ENCODE assay signal across 8 cellular contexts in the genomic region with DNA sequence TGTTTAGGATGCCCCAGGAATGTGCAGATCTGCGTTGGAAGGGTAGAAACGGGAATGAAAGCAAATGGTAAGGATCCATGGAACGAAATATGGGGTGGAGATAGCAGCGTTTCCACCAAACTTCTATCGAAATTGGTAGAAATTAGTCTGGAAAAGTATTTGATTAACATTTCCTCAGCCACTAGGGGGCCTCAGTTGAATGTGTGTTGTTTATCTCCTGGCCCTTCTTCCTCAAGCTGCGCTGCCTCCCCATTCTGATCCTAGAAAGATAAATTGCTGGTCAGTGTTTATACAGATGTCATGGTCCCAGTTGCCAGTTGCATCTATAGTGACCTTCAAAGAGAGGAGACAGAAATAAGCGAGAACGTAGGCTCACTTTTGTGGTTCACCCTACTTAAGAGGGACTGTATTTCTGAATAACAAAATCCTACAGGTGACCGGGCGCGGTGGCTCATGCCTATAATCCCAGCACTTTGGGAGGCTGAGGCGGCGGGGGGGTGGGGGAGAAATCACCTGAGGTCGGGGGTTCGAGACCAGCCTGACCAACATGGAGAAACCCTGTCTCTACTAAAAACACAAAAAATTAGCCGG.
DNase-seq lines count a peak whose midpoint lies in the region; ATAC-seq and TF ChIP-seq lines count a peak whose summit lies in the region.

No MANE protein-coding gene starts in this region.

- BruUV-seq in mammary epithelial cell (replicated peaks; lab: Mats Ljungman, UMichigan): no TSS peak

- no peak overlapping the region for H3K4me3 ChIP-seq in mammary epithelial cell (replicated peaks in 1 of 3; ENCODE audit: insufficient read depth in 1 of 3, low read depth in 2 of 3, low read length in 3 of 3)
- no peak overlapping the region for H3K4me3 ChIP-seq in neural progenitor cell

- H3K27me3 ChIP-seq in mammary epithelial cell (ENCODE audit: insufficient read depth, low read length): no peaks in the 10 kb centered on the region
- no peaks in the 10 kb centered on the region for H3K27me3 ChIP-seq in neural progenitor cell

- H3K36me3 ChIP-seq in mammary epithelial cell (ENCODE audit: insufficient read depth, low read length) (no peaks in the 10 kb centered on the region), neural progenitor cell (no peaks in the 10 kb centered on the region)

- H3F3A ChIP-seq in neural progenitor cell (ENCODE audit: low read depth): no peaks in the 10 kb centered on the region

- peaks cover 13% of the 10 kb centered on the region for H3K9me3 Mint-ChIP-seq in neural progenitor cell

- TF ChIP-seq CTCF in GM13977 (IDR thresholded peaks at IDR 0.05; ENCODE audit: extremely low read depth, insufficient read depth, missing control alignments) (peak; percentile 52), mammary epithelial cell (conservative IDR thresholded peaks at IDR 0.05 in 1 of 2, IDR thresholded peaks at IDR 0.05 in 1 of 2; ENCODE audit: extremely low read depth in 1 of 2, insufficient read depth in 1 of 2, low read depth in 1 of 2, low read length in 2 of 2) (peak; percentile 17 to 32), neural progenitor cell (IDR thresholded peaks at IDR 0.05) (peak; percentile 84)

- no peak overlapping the region for H3K4me3 Mint-ChIP-seq in neural progenitor cell

- H4K20me1 ChIP-seq in mammary epithelial cell (ENCODE audit: insufficient read depth, low read length): no peaks in the 10 kb centered on the region
- H4K20me1 ChIP-seq in neural progenitor cell (ENCODE audit: low read depth): no peaks in the 10 kb centered on the region

- H2AFZ ChIP-seq in mammary epithelial cell (ENCODE audit: low read depth, low read length) (no peak overlapping the region), neural progenitor cell (replicated peaks) (peak overlapping the region; percentile 55)

- no peak overlapping the region for H3K4me2 ChIP-seq in mammary epithelial cell (ENCODE audit: insufficient read depth, low read depth, low read length)
- no peak overlapping the region for H3K4me2 ChIP-seq in neural progenitor cell

- no peaks in the 10 kb centered on the region for H3K79me2 ChIP-seq in mammary epithelial cell (ENCODE audit: insufficient read depth, low read length)
- no peaks in the 10 kb centered on the region for H3K79me2 ChIP-seq in neural progenitor cell (ENCODE audit: low read depth)

- H3K27ac Mint-ChIP-seq in neural progenitor cell: no peak overlapping the region

- intact Hi-C loops in mammary epithelial cell (cut with micrococcal nuclease): no loop called here

- H3K27me3 Mint-ChIP-seq in neural progenitor cell (ENCODE audit: insufficient read depth, low read depth): peaks cover 3% of the 10 kb centered on the region

- no peak overlapping the region for H3K27ac ChIP-seq in mammary epithelial cell (ENCODE audit: insufficient read depth, low read depth, low read length)
- no peak overlapping the region for H3K27ac ChIP-seq in neural progenitor cell

- WGBS in mammary epithelial cell (ENCODE audit: low coverage, missing lambda C conversion rate): 56% methylated on average over 11 of the region's 16 CpGs

- dilution Hi-C loops in mammary epithelial cell (cut with HindIII; ENCODE audit: low sequenced_read_pairs): no loop called here

- H3K9ac ChIP-seq in mammary epithelial cell (ENCODE audit: insufficient read depth, low read length) (no peak overlapping the region), neural progenitor cell (no peak overlapping the region)

- peaks cover 30% of the 10 kb centered on the region for H3K4me1 Mint-ChIP-seq in neural progenitor cell

- H3K9me3 ChIP-seq in mammary epithelial cell (replicated peaks; ENCODE audit: insufficient read depth, low read length) (peaks cover 7% of the 10 kb centered on the region), neural progenitor cell (ENCODE audit: low read depth) (no peaks in the 10 kb centered on the region)

- H3K4me1 ChIP-seq in mammary epithelial cell (ENCODE audit: insufficient read depth, low read length) (no peaks in the 10 kb centered on the region), neural progenitor cell (peaks cover 11% of the 10 kb centered on the region)

- CTCF ChIA-PET in mammary epithelial cell (lab: Charles Lee; ENCODE audit: low non-redundant PET): no interaction called here

- DNase-seq in AG08395 (ENCODE audit: low spot score) (peak; percentile 22), GM13977 (ENCODE audit: low spot score) (no peak), NCI-H460 (ENCODE audit: extremely low read depth, low read depth) (peak; percentile 26), mammary epithelial cell (no peak), neural progenitor cell (ENCODE audit: low spot score) (peak; percentile 73)
- DNase-seq in activated naive CD4-positive, alpha-beta T cell treated with Interleukin-2 at 50 U/mL for 16 hours: no peak

- in situ Hi-C loops in GM13977 (cut with MboI; ENCODE audit: low pct_unique_long_range_greater_than_20kb, low sequenced_read_pairs, unreplicated experiment): no loop called here
- in situ Hi-C loops in mammary epithelial cell (cut with MboI; ENCODE audit: low sequenced_read_pairs in 2 of 2): no loop called here

- H3K36me3 Mint-ChIP-seq in neural progenitor cell: no peaks in the 10 kb centered on the region

- ATAC-seq in activated CD4-positive, CD25-positive, alpha-beta regulatory T cell treated with anti-CD3 and anti-CD28 coated beads, Interleukin-2, amount 50 U/mL, for 24 hours: no peak
- no peak for ATAC-seq in HG02884 (IDR thresholded peaks at IDR 0.05; ENCODE audit: unreplicated experiment)

Comparison
In these comparisons a context has a peak if more than half of its experiments do, and no peak if none do; other contexts are left out.
1. DNase-seq: peak in AG08395 (single experiment), NCI-H460 (single experiment) and neural progenitor cell (single experiment); none in GM13977 (single experiment), mammary epithelial cell (single experiment) and activated naive CD4-positive, alpha-beta T cell treated with Interleukin-2 at 50 U/mL for 16 hours (single experiment).
2. CTCF ChIP-seq: peak in every context shown above with its lines; median percentile 84 in neural progenitor cell; 52 in GM13977; 24 in mammary epithelial cell.